9 cellular contexts compared by ENCODE assay signal in the genomic region with DNA sequence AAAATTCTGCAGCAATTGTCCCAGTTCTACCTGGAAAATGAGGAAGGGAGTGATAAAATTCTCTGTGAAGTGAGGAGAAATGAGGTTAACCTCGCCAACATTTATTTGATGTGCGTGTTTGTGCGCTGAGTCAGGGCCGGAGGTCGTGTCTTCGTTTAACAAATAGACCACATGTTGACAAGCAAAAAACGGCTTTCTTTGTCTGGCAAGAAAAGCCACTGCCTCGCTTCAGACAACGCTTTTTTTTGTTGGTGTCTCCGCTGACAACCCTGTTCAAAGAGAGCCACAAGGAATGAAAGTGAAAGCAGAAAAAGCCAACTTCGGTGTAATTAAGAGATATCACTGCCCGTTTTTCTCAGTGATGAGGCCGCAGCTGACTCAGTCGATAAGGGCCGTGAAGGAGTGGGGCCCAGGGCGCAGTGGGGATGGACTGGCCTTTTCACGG.
DNase-seq lines count a peak whose midpoint lies in the region; ATAC-seq and TF ChIP-seq lines count a peak whose summit lies in the region.
"Had no signal": no experiment of that assay in that cellular context is flagged by ENCODE, and none has a peak within 500 bp of the region (broad histone marks: within the 10 kb centered on the region; RNA-seq: fewer than 3 reads in every experiment).

No MANE protein-coding gene starts in this region.

- intact Hi-C loops in PC-3 (cut with micrococcal nuclease) = no loop called here
- intact Hi-C loops in ovary (cut with DNase I) = no loop called here

- peaks cover 10% of the 10 kb centered on the region; the same call in 1 of the 2 replicates for H3K4me1 ChIP-seq in PC-3 (ENCODE audit: insufficient read depth, low read length)
- no peaks in the 10 kb centered on the region for H3K4me1 ChIP-seq in endodermal cell (ENCODE audit: control insufficient read depth, insufficient read depth, low read length)
- peaks cover 2% of the 10 kb centered on the region for H3K4me1 ChIP-seq in ovary (ENCODE audit: insufficient read depth)

- TF ChIP-seq EP300 in ovary (IDR thresholded peaks at IDR 0.05) = no peak

- H3F3A ChIP-seq in PC-3 (ENCODE audit: low read length, unreplicated experiment) = no peaks in the 10 kb centered on the region

- DNase-seq in NCI-H748 (lab: John Stamatoyannopoulos, UW; ENCODE audit: unreplicated experiment) (peak; percentile 21), NCI-H748 treated with DMSO at 0.1 percent for 48 hours (lab: John Stamatoyannopoulos, UW) (no peak), PC-3 (peak; percentile 58), endodermal cell (no peak), ovary (peak in 3 of 5 donors; percentile 9 to 40 (median 38)), NCI-H1417 treated with DMSO at 0.1 percent for 48 hours (lab: John Stamatoyannopoulos, UW) (no peak), NCI-H128 (lab: John Stamatoyannopoulos, UW; ENCODE audit: unreplicated experiment) (no peak)

- no peaks in the 10 kb centered on the region for H3K79me2 ChIP-seq in PC-3 (ENCODE audit: low read length)

- peak overlapping the region; percentile 57; the same call in 1 of the 2 replicates for H2AFZ ChIP-seq in PC-3 (ENCODE audit: low read length)

- H3K27ac Mint-ChIP-seq in endodermal cell = no peak overlapping the region

- no peaks in the 10 kb centered on the region for H4K20me1 ChIP-seq in PC-3 (ENCODE audit: low read length)

- BruUV-seq in PC-3 (replicated peaks; lab: Mats Ljungman, UMichigan) = no TSS peak

- no peak overlapping the region for H3K4me3 Mint-ChIP-seq in endodermal cell

- ATAC-seq in PC-3 (peak; percentile 54), GM19328 (IDR thresholded peaks at IDR 0.05; ENCODE audit: unreplicated experiment) (no peak)

- POLR2A ChIA-PET in PC-3 (lab: Charles Lee; ENCODE audit: unreplicated experiment) = no interaction called here

- no peak for TF ChIP-seq CTCF in PC-3 (conservative IDR thresholded peaks at IDR 0.05; ENCODE audit: low read depth, low read length)
- no peak for TF ChIP-seq CTCF in endodermal cell (conservative IDR thresholded peaks at IDR 0.05)
- TF ChIP-seq CTCF in ovary (IDR thresholded peaks at IDR 0.05) = no peak

- peak overlapping the region; percentile 80 for H3K4me2 ChIP-seq in PC-3 (ENCODE audit: low read length)

- H3K36me3 ChIP-seq in PC-3 (ENCODE audit: low read depth, low read length) = no peaks in the 10 kb centered on the region
- H3K36me3 ChIP-seq in endodermal cell (ENCODE audit: control insufficient read depth, insufficient read depth, low read length) = no peaks in the 10 kb centered on the region
- H3K36me3 ChIP-seq in ovary = no peaks in the 10 kb centered on the region

- H3K9me2 ChIP-seq in PC-3 (replicated peaks; ENCODE audit: low read length) = no peaks in the 10 kb centered on the region

- peaks cover 62% of the 10 kb centered on the region for H3K27me3 Mint-ChIP-seq in endodermal cell (ENCODE audit: insufficient read depth)

- H3K27ac ChIP-seq in PC-3 (ENCODE audit: low read length) (no peak overlapping the region), endodermal cell (ENCODE audit: low read depth, low read length) (peak overlapping the region; percentile 80), ovary (no peak overlapping the region)
- H3K27ac ChIP-seq: C4-2B had no signal

- H3K36me3 Mint-ChIP-seq in endodermal cell (ENCODE audit: low read depth) = no peaks in the 10 kb centered on the region

- peaks cover 13% of the 10 kb centered on the region; the same call in 1 of the 2 replicates for H3K27me3 ChIP-seq in PC-3 (ENCODE audit: low read length)
- H3K27me3 ChIP-seq in endodermal cell (ENCODE audit: control insufficient read depth, insufficient read depth, low read length, poor library complexity, severe bottlenecking) = no peaks in the 10 kb centered on the region
- no peaks in the 10 kb centered on the region for H3K27me3 ChIP-seq in ovary

- H3K9me3 Mint-ChIP-seq in endodermal cell = peaks cover 1% of the 10 kb centered on the region

- CTCF ChIA-PET in PC-3 (lab: Charles Lee) = no interaction called here

- no peak for TF ChIP-seq POLR2A in ovary (IDR thresholded peaks at IDR 0.05)

- H3K9ac ChIP-seq in PC-3 (ENCODE audit: low read length) (no peak overlapping the region), endodermal cell (ENCODE audit: extremely low read depth, low read length, poor library complexity, severe bottlenecking) (no peak overlapping the region)

- H3K4me3 ChIP-seq in PC-3 (ENCODE audit: low read length) (peak overlapping the region; percentile 61), endodermal cell (ENCODE audit: low read length) (no peak overlapping the region), ovary (peak overlapping the region; percentile 27)

- H3K9me3 ChIP-seq in PC-3 (ENCODE audit: low read length) (no peaks in the 10 kb centered on the region), endodermal cell (ENCODE audit: control insufficient read depth, low read length) (peaks cover 9% of the 10 kb centered on the region), ovary (no peaks in the 10 kb centered on the region)

- WGBS in endodermal cell (ENCODE audit: insufficient coverage in 1 of 2, insufficient read length in 1 of 2), 2 experiments = 68 to 89% methylated on average over 16 to 17 of the region's 17 CpGs
- WGBS in ovary, 3 donors = 3 to 6% (median 4%) methylated on average over 17 of the region's 17 CpGs

- H3K4me1 Mint-ChIP-seq in endodermal cell = peaks cover 3% of the 10 kb centered on the region

Comparison
In these comparisons a context has a peak if more than half of its experiments do, and no peak if none do; other contexts are left out.
1. DNase-seq: peak in NCI-H748 (single experiment), PC-3 (single experiment) and ovary (3 of 5); none in NCI-H748 treated with DMSO at 0.1 percent for 48 hours (single experiment), endodermal cell (single experiment), NCI-H1417 treated with DMSO at 0.1 percent for 48 hours (single experiment) and NCI-H128 (single experiment).